1 cellular context compared by ENCODE assay signal in the genomic region with DNA sequence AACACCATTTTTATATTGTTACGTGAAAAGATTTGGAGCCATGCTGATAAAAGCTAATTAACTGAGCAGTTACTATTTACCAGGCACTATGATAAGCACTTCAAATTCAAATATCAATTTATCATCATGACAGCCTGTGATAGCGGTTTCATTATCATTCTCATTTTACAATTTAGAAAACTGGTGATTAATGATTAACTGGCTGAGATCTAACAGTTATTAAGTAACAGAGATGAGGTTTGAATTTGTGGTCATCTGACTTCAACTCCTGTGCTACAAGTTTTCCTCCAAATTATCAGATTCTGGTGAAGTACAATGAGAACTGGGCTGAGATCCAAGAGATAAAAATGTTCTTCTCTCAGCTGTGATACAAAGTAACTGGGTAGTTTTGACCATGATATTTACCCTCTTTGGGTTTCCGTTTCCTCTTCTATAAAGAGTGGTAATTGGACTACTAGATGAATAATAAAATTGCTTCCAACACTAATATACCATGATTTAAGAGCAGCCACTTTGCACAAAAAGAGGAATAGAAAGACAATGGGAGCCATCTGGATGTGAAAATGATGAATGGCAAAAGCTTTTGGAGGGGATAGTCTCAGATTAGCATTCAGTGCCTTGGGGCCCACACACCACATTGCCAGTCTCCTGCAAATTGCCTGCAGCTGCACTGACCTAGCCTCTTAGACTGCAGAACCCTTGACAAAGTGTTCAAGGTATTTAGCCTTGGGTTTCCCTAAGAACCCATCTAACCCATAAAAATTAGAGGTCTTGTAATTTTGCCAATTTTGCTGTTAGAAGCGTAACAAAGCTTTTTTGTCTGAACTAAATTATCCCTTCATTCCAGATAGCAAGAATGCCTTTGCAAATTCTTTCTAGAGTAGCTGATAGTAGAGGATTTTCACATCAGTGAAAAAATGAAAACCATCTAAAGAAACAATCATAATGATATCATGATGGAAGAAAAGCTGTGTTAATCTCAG.
TF ChIP-seq lines count a peak whose summit lies in the region.

No MANE protein-coding gene starts in this region.

TF ChIP-seq in WTC11, 78 proteins besides CTCF, POLR2A, EP300 and RAD21 (continued from another document):
- TF ChIP-seq, protein P1, sequence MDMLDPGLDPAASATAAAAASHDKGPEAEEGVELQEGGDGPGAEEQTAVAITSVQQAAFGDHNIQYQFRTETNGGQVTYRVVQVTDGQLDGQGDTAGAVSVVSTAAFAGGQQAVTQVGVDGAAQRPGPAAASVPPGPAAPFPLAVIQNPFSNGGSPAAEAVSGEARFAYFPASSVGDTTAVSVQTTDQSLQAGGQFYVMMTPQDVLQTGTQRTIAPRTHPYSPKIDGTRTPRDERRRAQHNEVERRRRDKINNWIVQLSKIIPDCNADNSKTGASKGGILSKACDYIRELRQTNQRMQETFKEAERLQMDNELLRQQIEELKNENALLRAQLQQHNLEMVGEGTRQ (CRISPR knock-in tag; IDR thresholded peaks at IDR 0.05), result no peak
- TF ChIP-seq ESRRA (CRISPR knock-in tag; IDR thresholded peaks at IDR 0.05; ENCODE audit: borderline replicate concordance) (no peak), NR2C2 (CRISPR knock-in tag; IDR thresholded peaks at IDR 0.05) (no peak), SOX15 (CRISPR knock-in tag; IDR thresholded peaks at IDR 0.05) (no peak), IRF2 (CRISPR knock-in tag; IDR thresholded peaks at IDR 0.05; ENCODE audit: borderline replicate concordance, low read depth) (no peak)
- TF ChIP-seq, protein P2, sequence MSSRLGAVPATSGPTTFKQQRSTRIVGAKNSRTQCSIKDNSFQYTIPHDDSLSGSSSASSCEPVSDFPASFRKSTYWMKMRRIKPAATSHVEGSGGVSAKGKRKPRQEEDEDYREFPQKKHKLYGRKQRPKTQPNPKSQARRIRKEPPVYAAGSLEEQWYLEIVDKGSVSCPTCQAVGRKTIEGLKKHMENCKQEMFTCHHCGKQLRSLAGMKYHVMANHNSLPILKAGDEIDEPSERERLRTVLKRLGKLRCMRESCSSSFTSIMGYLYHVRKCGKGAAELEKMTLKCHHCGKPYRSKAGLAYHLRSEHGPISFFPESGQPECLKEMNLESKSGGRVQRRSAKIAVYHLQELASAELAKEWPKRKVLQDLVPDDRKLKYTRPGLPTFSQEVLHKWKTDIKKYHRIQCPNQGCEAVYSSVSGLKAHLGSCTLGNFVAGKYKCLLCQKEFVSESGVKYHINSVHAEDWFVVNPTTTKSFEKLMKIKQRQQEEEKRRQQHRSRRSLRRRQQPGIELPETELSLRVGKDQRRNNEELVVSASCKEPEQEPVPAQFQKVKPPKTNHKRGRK (CRISPR knock-in tag; IDR thresholded peaks at IDR 0.05; ENCODE audit: borderline replicate concordance), result no peak
- TF ChIP-seq, protein P3, sequence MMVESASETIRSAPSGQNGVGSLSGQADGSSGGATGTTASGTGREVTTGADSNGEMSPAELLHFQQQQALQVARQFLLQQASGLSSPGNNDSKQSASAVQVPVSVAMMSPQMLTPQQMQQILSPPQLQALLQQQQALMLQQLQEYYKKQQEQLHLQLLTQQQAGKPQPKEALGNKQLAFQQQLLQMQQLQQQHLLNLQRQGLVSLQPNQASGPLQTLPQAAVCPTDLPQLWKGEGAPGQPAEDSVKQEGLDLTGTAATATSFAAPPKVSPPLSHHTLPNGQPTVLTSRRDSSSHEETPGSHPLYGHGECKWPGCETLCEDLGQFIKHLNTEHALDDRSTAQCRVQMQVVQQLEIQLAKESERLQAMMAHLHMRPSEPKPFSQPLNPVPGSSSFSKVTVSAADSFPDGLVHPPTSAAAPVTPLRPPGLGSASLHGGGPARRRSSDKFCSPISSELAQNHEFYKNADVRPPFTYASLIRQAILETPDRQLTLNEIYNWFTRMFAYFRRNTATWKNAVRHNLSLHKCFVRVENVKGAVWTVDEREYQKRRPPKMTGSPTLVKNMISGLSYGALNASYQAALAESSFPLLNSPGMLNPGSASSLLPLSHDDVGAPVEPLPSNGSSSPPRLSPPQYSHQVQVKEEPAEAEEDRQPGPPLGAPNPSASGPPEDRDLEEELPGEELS (CRISPR knock-in tag; IDR thresholded peaks at IDR 0.05), result no peak
